8 cellular contexts compared by ENCODE assay signal in genomic region chr17:2087597-2088211, GRCh38. TPM values are rescaled to one million over a fixed set of nuclear protein-coding genes. Genes with fewer than 3 reads are reported as not detected.
DNase-seq lines count a peak whose midpoint lies in the region; ATAC-seq lines count a peak whose summit lies in the region.

No MANE protein-coding gene starts in this region.

- peak overlapping the region in 1 of 4 donors; percentile 48 for H3K4me3 Mint-ChIP-seq in CD4-positive, CD25-positive, alpha-beta regulatory T cell
- peak overlapping the region; percentile 85 for H3K4me3 Mint-ChIP-seq in T-helper 17 cell
- peak overlapping the region; percentile 17 for H3K4me3 Mint-ChIP-seq in dendritic cell treated with granulocyte-macrophage colony-stimulating factor and Interleukin-4, amounts not matched to agents 40 ng/mL and 50 ng/mL, for 4 days

- DNase-seq in CD4-positive, CD25-positive, alpha-beta regulatory T cell, result peak in 1 of 3 donors; percentile 50
- DNase-seq in T-helper 17 cell (no peak), GM19238 (ENCODE audit: insufficient read length, low spot score) (no peak), COLO829 (ENCODE audit: low spot score) (no peak)

- peaks cover 46% of the 10 kb centered on the region for H3K36me3 Mint-ChIP-seq in CD4-positive, CD25-positive, alpha-beta regulatory T cell
- peaks cover 12% of the 10 kb centered on the region for H3K36me3 Mint-ChIP-seq in T-helper 17 cell (ENCODE audit: low read depth)
- peaks cover 43% of the 10 kb centered on the region for H3K36me3 Mint-ChIP-seq in dendritic cell treated with granulocyte-macrophage colony-stimulating factor and Interleukin-4, amounts not matched to agents 40 ng/mL and 50 ng/mL, for 4 days (ENCODE audit: low read depth)

- intact Hi-C loops in dendritic cell treated with granulocyte-macrophage colony-stimulating factor and Interleukin-4, amounts not matched to agents 40 ng/mL and 50 ng/mL, for 4 days (cut with micrococcal nuclease), result loop anchor here (2.0 to 5.0 kb wide), 3 partner anchors 29 to 50 kb away; no protein-coding TSS in a partner anchor

- ATAC-seq in CD4-positive, CD25-positive, alpha-beta regulatory T cell (ENCODE audit: low read depth in 2 of 2), result peak; percentile 32 to 39
- peak; percentile 30 for ATAC-seq in HG02763 (IDR thresholded peaks at IDR 0.05; ENCODE audit: unreplicated experiment)
- ATAC-seq in T-helper 17 cell, result peak; percentile 66
- ATAC-seq in GM18502 (IDR thresholded peaks at IDR 0.05; ENCODE audit: poor library complexity, unreplicated experiment), result no peak

- peaks cover 0 to 51% (median 35%) of the 10 kb centered on the region in 4 donors for H3K4me1 Mint-ChIP-seq in CD4-positive, CD25-positive, alpha-beta regulatory T cell
- H3K4me1 Mint-ChIP-seq in T-helper 17 cell, result peaks cover 53% of the 10 kb centered on the region
- H3K4me1 Mint-ChIP-seq in dendritic cell treated with granulocyte-macrophage colony-stimulating factor and Interleukin-4, amounts not matched to agents 40 ng/mL and 50 ng/mL, for 4 days (ENCODE audit: low read depth), result peaks cover 90% of the 10 kb centered on the region

- H3K4me1 ChIP-seq in CD4-positive, CD25-positive, alpha-beta regulatory T cell (ENCODE audit: control insufficient read depth, insufficient read depth, low read length, poor library complexity, severe bottlenecking), result peaks cover 26% of the 10 kb centered on the region
- H3K4me1 ChIP-seq in rectal smooth muscle tissue (ENCODE audit: control insufficient read depth, insufficient read depth, low read length), result peaks cover 50% of the 10 kb centered on the region

- H3K4me3 ChIP-seq in CD4-positive, CD25-positive, alpha-beta regulatory T cell (ENCODE audit: low read depth, low read length), result no peak overlapping the region
- H3K4me3 ChIP-seq in rectal smooth muscle tissue (ENCODE audit: low read length), result no peak overlapping the region

- H3K36me3 ChIP-seq in CD4-positive, CD25-positive, alpha-beta regulatory T cell (ENCODE audit: control insufficient read depth, insufficient read depth, low read length), result peaks cover 10% of the 10 kb centered on the region
- H3K36me3 ChIP-seq in rectal smooth muscle tissue (ENCODE audit: control insufficient read depth, insufficient read depth, low read length), result no peaks in the 10 kb centered on the region

- no peak overlapping the region for H3K27ac ChIP-seq in CD4-positive, CD25-positive, alpha-beta regulatory T cell (ENCODE audit: insufficient read depth, low read length, poor library complexity, severe bottlenecking)
- peak overlapping the region; percentile 15 for H3K27ac ChIP-seq in rectal smooth muscle tissue (ENCODE audit: low read depth, low read length)

- H3K27me3 ChIP-seq in CD4-positive, CD25-positive, alpha-beta regulatory T cell (ENCODE audit: control insufficient read depth, insufficient read depth, low read length), result no peaks in the 10 kb centered on the region
- H3K27me3 ChIP-seq in rectal smooth muscle tissue (ENCODE audit: control insufficient read depth, insufficient read depth, low read length), result no peaks in the 10 kb centered on the region

- no peaks in the 10 kb centered on the region for H3K27me3 Mint-ChIP-seq in CD4-positive, CD25-positive, alpha-beta regulatory T cell
- no peaks in the 10 kb centered on the region for H3K27me3 Mint-ChIP-seq in T-helper 17 cell
- peaks cover 66% of the 10 kb centered on the region for H3K27me3 Mint-ChIP-seq in dendritic cell treated with granulocyte-macrophage colony-stimulating factor and Interleukin-4, amounts not matched to agents 40 ng/mL and 50 ng/mL, for 4 days

- H3K27ac Mint-ChIP-seq in CD4-positive, CD25-positive, alpha-beta regulatory T cell, result peak overlapping the region; percentile 24 to 76 (median 74)
- H3K27ac Mint-ChIP-seq in T-helper 17 cell, result peak overlapping the region; percentile 99
- peak overlapping the region; percentile 52 for H3K27ac Mint-ChIP-seq in dendritic cell treated with granulocyte-macrophage colony-stimulating factor and Interleukin-4, amounts not matched to agents 40 ng/mL and 50 ng/mL, for 4 days

- H3K9ac ChIP-seq in rectal smooth muscle tissue (ENCODE audit: low read length), result no peak overlapping the region

- no peaks in the 10 kb centered on the region for H3K9me3 ChIP-seq in CD4-positive, CD25-positive, alpha-beta regulatory T cell (ENCODE audit: control insufficient read depth in 2 of 2, low read length in 2 of 2)
- H3K9me3 ChIP-seq in T-helper 17 cell (ENCODE audit: control insufficient read depth, low read length, poor library complexity, severe bottlenecking), result no peaks in the 10 kb centered on the region

- no peaks in the 10 kb centered on the region for H3K9me3 Mint-ChIP-seq in CD4-positive, CD25-positive, alpha-beta regulatory T cell
- no peaks in the 10 kb centered on the region for H3K9me3 Mint-ChIP-seq in dendritic cell treated with granulocyte-macrophage colony-stimulating factor and Interleukin-4, amounts not matched to agents 40 ng/mL and 50 ng/mL, for 4 days

RNA-seq across cellular contexts. Expression of gene HIC1, which starts 32.8 kb away (rescaled TPM):
- 1.3 TPM for total RNA-seq in CD4-positive, CD25-positive, alpha-beta regulatory T cell
- under 1 TPM in 3 of 4 donors, not detected in 1; 0.14 to 0.75 (median 0.54) TPM for polyA plus RNA-seq in CD4-positive, CD25-positive, alpha-beta regulatory T cell
- 1 to 10 TPM; 4.6 to 8.1 TPM for total RNA-seq in T-helper 17 cell

RNA-seq across cellular contexts. Expression of gene OVCA2, which starts 45.9 kb away (rescaled TPM):
- 30.8 TPM for total RNA-seq in CD4-positive, CD25-positive, alpha-beta regulatory T cell
- polyA plus RNA-seq in CD4-positive, CD25-positive, alpha-beta regulatory T cell, result 100 to 1,000 TPM in 1 of 4 donors, 10 to 100 TPM in 3; 64.3 to 106 (median 80.2) TPM
- total RNA-seq in T-helper 17 cell, result 10 to 100 TPM; 28.4 to 35.2 TPM

RNA-seq across cellular contexts. Expression of gene DPH1, which starts 57.8 kb away (rescaled TPM):
- total RNA-seq in CD4-positive, CD25-positive, alpha-beta regulatory T cell, result 70.0 TPM
- 10 to 100 TPM; 32.4 to 40.4 (median 36.4) TPM for polyA plus RNA-seq in CD4-positive, CD25-positive, alpha-beta regulatory T cell
- total RNA-seq in T-helper 17 cell, result 10 to 100 TPM; 85.1 to 92.6 TPM
